In genomic region chr4:114597410-114598115, GRCh38 we compare ENCODE assay signal across 8 cellular contexts. TPM values are rescaled to one million over a fixed set of nuclear protein-coding genes. Genes with fewer than 3 reads are reported as not detected.
DNase-seq lines count a peak whose midpoint lies in the region; ATAC-seq and TF ChIP-seq lines count a peak whose summit lies in the region.

No MANE protein-coding gene starts in this region.

- peaks cover 31% of the 10 kb centered on the region for H3K79me2 ChIP-seq in KMS-11 (ENCODE audit: insufficient read depth, low read depth)

- H3K9me3 ChIP-seq in BLaER1 (peaks cover 10% of the 10 kb centered on the region), heart right ventricle (no peaks in the 10 kb centered on the region)

- H4K20me1 ChIP-seq in BLaER1 (peaks cover 13% of the 10 kb centered on the region; the same call in 1 of the 2 replicates), KMS-11 (ENCODE audit: insufficient read depth) (0 out of 2 replicates have a peak, but pooled peaks cover 7% of the 10 kb centered on the region)

- peaks cover 0 to 6% (median 0%) of the 10 kb centered on the region in 7 donors for H3K9me3 Mint-ChIP-seq in naive B cell

- intact Hi-C loops in heart right ventricle (cut with DNase I): no loop called here

- peak overlapping the region; percentile 94 for H3K4me2 ChIP-seq in BLaER1
- H3K4me2 ChIP-seq in KMS-11: peak overlapping the region; percentile 79

- 52 to 53% methylated on average over 17 of the region's 17 CpGs for WGBS in heart right ventricle, 2 donors

- H2AFZ ChIP-seq in KMS-11 (ENCODE audit: low read depth): peak overlapping the region; percentile 97

- ATAC-seq in naive B cell (ENCODE audit: low read depth in 2 of 2) (no peak), HG03025 (IDR thresholded peaks at IDR 0.05; ENCODE audit: low FRiP score, unreplicated experiment) (no peak), GM18907 (IDR thresholded peaks at IDR 0.05; ENCODE audit: unreplicated experiment) (no peak), heart right ventricle (no peak), GM21737 (IDR thresholded peaks at IDR 0.05; ENCODE audit: unreplicated experiment) (no peak)

- H3K36me3 Mint-ChIP-seq in naive B cell: no peaks in the 10 kb centered on the region

- H3K4me3 ChIP-seq in BLaER1 (peak overlapping the region; percentile 75), KMS-11 (IDR thresholded peaks at IDR 0.05; ENCODE audit: insufficient read depth, low read depth, low read length) (peak overlapping the region; percentile 39), heart right ventricle (peak overlapping the region in 3 of 10 donors; percentile 27 to 54 (median 49))

- DNase-seq in caudate nucleus (lab: John Stamatoyannopoulos, UW) (peak in 48 of 61 donors; percentile 4 to 73 (median 46)), naive B cell (no peak), heart right ventricle (no peak)

- TF ChIP-seq CTCF in KMS-11 (conservative IDR thresholded peaks at IDR 0.05; ENCODE audit: low read depth, low read length): no peak
- TF ChIP-seq CTCF in heart right ventricle (IDR thresholded peaks at IDR 0.05): no peak

- peaks cover 14 to 23% (median 19%) of the 10 kb centered on the region in 3 donors for H3K4me1 Mint-ChIP-seq in naive B cell

- H3K27ac ChIP-seq in BLaER1 (no peak overlapping the region; the same call in 1 of the 2 replicates), KMS-11 (peak overlapping the region; percentile 69), caudate nucleus (ENCODE audit: low read depth, low read length) (peak overlapping the region; percentile 91), heart right ventricle (no peak overlapping the region)

- H3K36me3 ChIP-seq in BLaER1 (no peaks in the 10 kb centered on the region), KMS-11 (ENCODE audit: insufficient read depth) (no peaks in the 10 kb centered on the region), heart right ventricle (no peaks in the 10 kb centered on the region)

- H3K9ac ChIP-seq in BLaER1 (peak overlapping the region; percentile 64; the same call in 1 of the 2 replicates), KMS-11 (peak overlapping the region; percentile 73; the same call in 1 of the 2 replicates)

- H3K4me3 Mint-ChIP-seq in naive B cell: peak overlapping the region in 7 of 8 donors; percentile 93 to 99 (median 98)

- H3K27me3 Mint-ChIP-seq in naive B cell: peaks cover 0 to 6% (median 5%) of the 10 kb centered on the region in 3 donors

- peak overlapping the region in 4 of 6 donors; percentile 90 to 95 (median 92) for H3K27ac Mint-ChIP-seq in naive B cell

- H3K4me1 ChIP-seq in BLaER1 (peaks cover 29% of the 10 kb centered on the region), KMS-11 (ENCODE audit: low read depth, poor library complexity, severe bottlenecking) (peaks cover 32% of the 10 kb centered on the region), heart right ventricle (peaks cover 0 to 18% (median 12%) of the 10 kb centered on the region in 9 donors)

- peaks cover 20% of the 10 kb centered on the region; the same call in 1 of the 2 replicates for H3K27me3 ChIP-seq in BLaER1
- no peaks in the 10 kb centered on the region for H3K27me3 ChIP-seq in KMS-11 (ENCODE audit: insufficient read depth, low read depth)
- H3K27me3 ChIP-seq in heart right ventricle: peaks cover 0 to 58% (median 52%) of the 10 kb centered on the region in 7 donors

RNA-seq across cellular contexts. Expression of gene UGT8, which starts 1.0 kb away (rescaled TPM):
- polyA plus RNA-seq in naive B cell (ENCODE audit: low read depth in 6 of 6): 10 to 100 TPM in 5 of 6 donors, 1 to 10 TPM in 1; 9.7 to 14.1 (median 11.5) TPM
- under 1 TPM in 2 of 10 donors, not detected in 8; 0.09 to 0.13 TPM for total RNA-seq in heart right ventricle
- under 1 TPM in 1 of 2 donors, not detected in 1; 0.04 TPM for polyA plus RNA-seq in heart right ventricle

Comparison
In these comparisons a context has a peak if more than half of its experiments do, and no peak if none do; other contexts are left out.
1. H3K27ac ChIP-seq: peak in KMS-11 (single experiment) and caudate nucleus (single experiment); none in BLaER1 (single experiment) and heart right ventricle (0 of 10).
2. DNase-seq: peak in caudate nucleus (48 of 61); none in naive B cell (single experiment) and heart right ventricle (0 of 2).
3. RNA of gene UGT8, which starts 1.0 kb away (polyA plus RNA-seq): 9.7 to 14.1 TPM in naive B cell; 0.04 TPM in heart right ventricle; every median in the first group is over 4 times any median in the second.